Comparison of ENCODE assay signal across 19 cellular contexts in the genomic region with DNA sequence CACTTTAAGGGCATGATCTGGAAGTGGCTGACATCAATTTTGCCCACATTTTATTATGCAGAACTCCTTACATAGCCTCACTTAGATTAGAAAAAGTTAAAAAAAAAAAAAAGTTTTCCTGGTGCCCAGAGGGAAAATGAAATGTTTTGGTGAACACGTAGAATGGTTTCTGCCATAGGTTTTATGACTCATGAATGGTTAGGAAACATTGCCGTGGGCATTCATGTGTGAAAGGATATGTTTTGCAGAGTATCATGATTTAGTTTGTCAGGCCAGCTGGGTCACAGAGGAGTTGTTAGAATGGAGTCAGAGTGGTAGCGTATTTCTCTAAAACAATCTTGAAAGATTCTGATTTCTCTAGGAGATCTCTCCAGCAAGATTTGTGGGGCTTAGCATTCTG.
DNase-seq lines count a peak whose midpoint lies in the region.
"Had no signal": no experiment of that assay in that cellular context is flagged by ENCODE, and none has a peak within 500 bp of the region (broad histone marks: within the 10 kb centered on the region; RNA-seq: fewer than 3 reads in every experiment).

No MANE protein-coding gene starts in this region.

- in situ Hi-C loops in SK-MEL-5 (cut with HindIII; ENCODE audit: low pct_unique_long_range_greater_than_20kb, low sequenced_read_pairs) = no loop called here

- DNase-seq in H4 (ENCODE audit: low spot score) (peak; percentile 70), SK-MEL-5 (ENCODE audit: low read depth, low spot score) (peak; percentile 13), dedifferentiated amniotic fluid mesenchymal stem cell (ENCODE audit: extremely low spot score) (peak; percentile 26), non-pigmented ciliary epithelial cell (ENCODE audit: low read depth) (peak; percentile 46), anterior cingulate cortex (lab: John Stamatoyannopoulos, UW) (no peak), SHP77 (lab: John Stamatoyannopoulos, UW) (no peak), SKM-1 treated with dmso at 0.1 percent for 144 hours (lab: John Stamatoyannopoulos, UW; ENCODE audit: unreplicated experiment) (no peak)
- DNase-seq: activated CD4-positive, alpha-beta T cell treated with anti-CD3 and anti-CD28 coated beads, Interleukin-2, amount 50 U/mL, for 48 hours; activated naive CD4-positive, alpha-beta T cell; effector memory CD4-positive, alpha-beta T cell; head of caudate nucleus; IMR-90; left ventricle myocardium superior; NCI-H1417 treated with DMSO at 0.1 percent for 48 hours; NCI-H2171; psoas muscle; SIG-M5; stimulated activated CD4-positive, alpha-beta T cell treated with anti-CD3 and anti-CD28 coated beads, Interleukin-4, amount 100 ng/mL, for 1 hour; upper lobe of right lung had no signal

Comparison
In these comparisons a context has a peak if more than half of its experiments do, and no peak if none do; other contexts are left out.
1. DNase-seq: peak in H4 (single experiment), SK-MEL-5 (single experiment), dedifferentiated amniotic fluid mesenchymal stem cell (single experiment) and non-pigmented ciliary epithelial cell (single experiment); none in anterior cingulate cortex (0 of 58), SHP77 (0 of 2) and SKM-1 treated with dmso at 0.1 percent for 144 hours (single experiment).